Comparison of ENCODE assay signal across 14 cellular contexts in genomic region chr16:84751947-84752346, GRCh38. TPM values are rescaled to one million over a fixed set of nuclear protein-coding genes. Genes with fewer than 3 reads are reported as not detected.
A peak's percentile ranks its signal among the peaks of the same experiment; 100 is the strongest.
DNase-seq lines count a peak whose midpoint lies in the region; ATAC-seq, FAIRE-seq and TF ChIP-seq lines count a peak whose summit lies in the region.
"Had no signal": no experiment of that assay in that cellular context is flagged by ENCODE, and none has a peak within 500 bp of the region (broad histone marks: within the 10 kb centered on the region; RNA-seq: fewer than 3 reads in every experiment).

No MANE protein-coding gene starts in this region.

- CTCF ChIA-PET in HepG2 (lab: Yijun Ruan, JAX; ENCODE audit: low intra/inter-chr PET ratio, low total read pairs), result no interaction called here
- CTCF ChIA-PET in IMR-90 (lab: Yijun Ruan, JAX), result no interaction called here
- CTCF ChIA-PET in K562 (lab: Yijun Ruan, JAX; ENCODE audit: low intra/inter-chr PET ratio), result interaction anchor here (0.5 to 1.0 kb wide), 2 partner anchors 40 to 217 kb away, joined by 3 to 4 read pairs; no protein-coding TSS in a partner anchor

- H3K56ac ChIP-seq in IMR-90 (ENCODE audit: extremely low read depth, insufficient read depth, low read length), result no peak overlapping the region

- H3K4me3 ChIP-seq in HepG2 (replicated peaks in 1 of 3; ENCODE audit: insufficient read depth in 1 of 3, low read depth in 2 of 3, low read length in 3 of 3), result no peak overlapping the region
- H3K4me3 ChIP-seq in right lobe of liver, result no peak overlapping the region
- no peak overlapping the region for H3K4me3 ChIP-seq in IMR-90 (ENCODE audit: insufficient read depth, low read depth, low read length)
- no peak overlapping the region for H3K4me3 ChIP-seq in K562
- H3K4me3 ChIP-seq: coronary artery, transverse colon had no signal

- no peak overlapping the region for H3K14ac ChIP-seq in IMR-90 (replicated peaks; ENCODE audit: low read depth, low read length)

- no peak overlapping the region for H2BK20ac ChIP-seq in IMR-90 (ENCODE audit: low read depth, low read length)

- TF ChIP-seq EP300 in HepG2 (IDR thresholded peaks at IDR 0.05; ENCODE audit: low read depth in 2 of 2, low read length in 2 of 2) (no peak), HepG2 (CRISPR knock-in tag; IDR thresholded peaks at IDR 0.05; ENCODE audit: borderline replicate concordance) (no peak), K562 (IDR thresholded peaks at IDR 0.05; ENCODE audit: low read length) (no peak)

- no peaks in the 10 kb centered on the region for H3K27me3 ChIP-seq in HepG2 (ENCODE audit: control insufficient read depth in 1 of 2, insufficient read depth in 2 of 2, low read length in 2 of 2)
- H3K27me3 ChIP-seq in right lobe of liver, result no peaks in the 10 kb centered on the region
- H3K27me3 ChIP-seq in IMR-90 (ENCODE audit: control insufficient read depth, insufficient read depth, low read length), result no peaks in the 10 kb centered on the region
- no peaks in the 10 kb centered on the region for H3K27me3 ChIP-seq in K562 (ENCODE audit: control insufficient read depth in 2 of 2, insufficient read depth in 2 of 2, low read length in 2 of 2)
- H3K27me3 ChIP-seq: transverse colon had no signal

- H3K4me1 ChIP-seq in HepG2 (ENCODE audit: insufficient read depth, low read length) (peaks cover 14% of the 10 kb centered on the region), right lobe of liver (peaks cover 0 to 8% (median 5%) of the 10 kb centered on the region in 4 donors), IMR-90 (ENCODE audit: control insufficient read depth, insufficient read depth, low read length) (peaks cover 18% of the 10 kb centered on the region), K562 (replicated peaks in 1 of 2; ENCODE audit: control insufficient read depth in 2 of 2, insufficient read depth in 2 of 2, low read length in 2 of 2) (peaks cover 0 to 18% of the 10 kb centered on the region in 2 experiments; a peak in 3 of 5 replicates)

- TF ChIP-seq POLR2A in HepG2 (IDR thresholded peaks at IDR 0.05; ENCODE audit: insufficient read depth in 1 of 2, low read depth in 2 of 2, low read length in 2 of 2) (no peak), right lobe of liver (IDR thresholded peaks at IDR 0.05) (no peak), IMR-90 (IDR thresholded peaks at IDR 0.05; ENCODE audit: low read depth, low read length) (no peak), K562 (conservative IDR thresholded peaks at IDR 0.05) (no peak)

- POLR2A ChIA-PET in HepG2 (lab: Yijun Ruan, JAX), result no interaction called here
- POLR2A ChIA-PET in IMR-90 (lab: Charles Lee; ENCODE audit: unreplicated experiment), result no interaction called here
- POLR2A ChIA-PET in K562 (lab: Yijun Ruan, JAX), result interaction anchor here (0.6 kb wide), 1 partner anchor 212 kb away, joined by 4 read pairs; no protein-coding TSS in a partner anchor

- no peak overlapping the region for H4K5ac ChIP-seq in IMR-90 (ENCODE audit: low read depth, low read length)

- H2BK5ac ChIP-seq in IMR-90 (ENCODE audit: low read depth, low read length, poor library complexity, severe bottlenecking), result no peak overlapping the region

- TF ChIP-seq RAD21 in HepG2 (CRISPR knock-in tag; IDR thresholded peaks at IDR 0.05) (no peak), IMR-90 (IDR thresholded peaks at IDR 0.05; ENCODE audit: low read length) (no peak), K562 (CRISPR knock-in tag; conservative IDR thresholded peaks at IDR 0.05 in 1 of 2, IDR thresholded peaks at IDR 0.05 in 1 of 2) (no peak)

- no peak overlapping the region for H4K91ac ChIP-seq in IMR-90 (ENCODE audit: insufficient read depth, low read depth, low read length)

- H3K9ac ChIP-seq in HepG2 (ENCODE audit: insufficient read depth, low read depth, low read length) (no peak overlapping the region), IMR-90 (ENCODE audit: low read depth, low read length) (no peak overlapping the region), K562 (ENCODE audit: insufficient read depth in 1 of 2, low read depth in 2 of 2, low read length in 2 of 2) (no peak overlapping the region)

- no peak for TF ChIP-seq CTCF in HepG2 (CRISPR knock-in tag; IDR thresholded peaks at IDR 0.05)
- no peak for TF ChIP-seq CTCF in right lobe of liver (IDR thresholded peaks at IDR 0.05)
- TF ChIP-seq CTCF in IMR-90 (conservative IDR thresholded peaks at IDR 0.05; ENCODE audit: low read depth, low read length), result no peak
- no peak for TF ChIP-seq CTCF in K562 (IDR thresholded peaks at IDR 0.05 in 2 of 3, conservative IDR thresholded peaks at IDR 0.05 in 1 of 3; ENCODE audit: insufficient read depth in 2 of 3, low read depth in 1 of 3, low read length in 3 of 3)

- DNase-seq in HepG2 (ENCODE audit: low spot score) (no peak), right lobe of liver (no peak), IMR-90 (no peak), K562 (ENCODE audit: extremely low read depth in 1 of 4, low spot score in 3 of 4) (no peak), stromal cell of bone marrow (ENCODE audit: low read depth) (peak; percentile 29), NCI-H146 treated with DMSO at 0.1 percent for 48 hours (lab: John Stamatoyannopoulos, UW; ENCODE audit: unreplicated experiment) (no peak), NCI-H510A treated with DMSO at 0.1 percent for 48 hours (lab: John Stamatoyannopoulos, UW) (no peak)
- DNase-seq: CD8-positive, alpha-beta memory T cell; islet precursor cell; NCI-H69 had no signal

- peaks cover 13 to 38% of the 10 kb centered on the region in 2 experiments for H3K36me3 ChIP-seq in HepG2 (replicated peaks in 1 of 2; ENCODE audit: control insufficient read depth in 1 of 2, insufficient read depth in 2 of 2, low read length in 2 of 2)
- no peaks in the 10 kb centered on the region for H3K36me3 ChIP-seq in right lobe of liver
- peaks cover 6% of the 10 kb centered on the region for H3K36me3 ChIP-seq in IMR-90 (ENCODE audit: control insufficient read depth, insufficient read depth, low read length)
- H3K36me3 ChIP-seq in K562 (ENCODE audit: control insufficient read depth, insufficient read depth, low read length), result peaks cover 72% of the 10 kb centered on the region
- H3K36me3 ChIP-seq: transverse colon had no signal

- no peak overlapping the region for H2BK120ac ChIP-seq in IMR-90 (ENCODE audit: low read depth, low read length)

- dilution Hi-C loops in IMR-90 (cut with HindIII; ENCODE audit: low sequenced_read_pairs, unreplicated experiment), result no loop called here

- ATAC-seq in HepG2 (no peak), right lobe of liver (no peak), IMR-90 (ENCODE audit: low read depth) (no peak), K562 (no peak), HG02642 (IDR thresholded peaks at IDR 0.05; ENCODE audit: poor library complexity, unreplicated experiment) (no peak)

- H3K9me3 ChIP-seq in HepG2 (ENCODE audit: low read length), result no peaks in the 10 kb centered on the region
- H3K9me3 ChIP-seq in right lobe of liver, result no peaks in the 10 kb centered on the region
- H3K9me3 ChIP-seq in IMR-90 (ENCODE audit: control insufficient read depth, insufficient read depth, low read length), result no peaks in the 10 kb centered on the region
- no peaks in the 10 kb centered on the region for H3K9me3 ChIP-seq in K562 (replicated peaks; ENCODE audit: control insufficient read depth, insufficient read depth, low read depth, low read length)
- H3K9me3 ChIP-seq: transverse colon had no signal

- peaks cover 66% of the 10 kb centered on the region for H3K79me2 ChIP-seq in HepG2 (ENCODE audit: insufficient read depth, low read length)
- peaks cover 96% of the 10 kb centered on the region for H3K79me2 ChIP-seq in K562 (ENCODE audit: control insufficient read depth, insufficient read depth, low read length)

- H2AK5ac ChIP-seq in IMR-90 (ENCODE audit: low read depth, low read length), result no peak overlapping the region

- H3K4me2 ChIP-seq in HepG2 (ENCODE audit: low read depth, low read length), result no peak overlapping the region
- no peak overlapping the region for H3K4me2 ChIP-seq in IMR-90 (ENCODE audit: low read depth, low read length)
- no peak overlapping the region for H3K4me2 ChIP-seq in K562 (ENCODE audit: insufficient read depth, low read length)

- H4K20me1 ChIP-seq in HepG2 (ENCODE audit: insufficient read depth, low read length) (peaks cover 52% of the 10 kb centered on the region), IMR-90 (ENCODE audit: insufficient read depth, low read length) (peaks cover 56% of the 10 kb centered on the region), K562 (replicated peaks; ENCODE audit: control insufficient read depth, insufficient read depth, low read length) (peaks cover 54% of the 10 kb centered on the region)

- no peak overlapping the region for H2AK9ac ChIP-seq in IMR-90 (replicated peaks; ENCODE audit: low read depth, low read length, poor library complexity)

- FAIRE-seq in HepG2 (lab: Jason Lieb, UNC) (no peak), K562 (lab: Jason Lieb, UNC) (no peak)
- FAIRE-seq: small intestine had no signal

- H2BK15ac ChIP-seq in IMR-90 (ENCODE audit: low read depth, low read length), result no peak overlapping the region

- H3K4ac ChIP-seq in IMR-90 (ENCODE audit: low read depth, low read length), result no peak overlapping the region

- in situ Hi-C loops in HepG2 (cut with HindIII; ENCODE audit: extremely low pct_ligation_motif_present, low pct_unique_long_range_greater_than_20kb), result no loop called here
- in situ Hi-C loops in IMR-90 (cut with MboI; ENCODE audit: low sequenced_read_pairs), result no loop called here
- in situ Hi-C loops in K562 (cut with MboI), result no loop called here

- H3K18ac ChIP-seq in IMR-90 (ENCODE audit: low read depth, low read length), result no peak overlapping the region

- H3K79me1 ChIP-seq in IMR-90 (ENCODE audit: low read depth in 1 of 2, low read length in 2 of 2), result peaks cover 39 to 90% of the 10 kb centered on the region in 2 experiments

- no peak overlapping the region for H4K8ac ChIP-seq in IMR-90 (ENCODE audit: low read depth in 2 of 2, low read length in 2 of 2)

- no peak overlapping the region for H2AFZ ChIP-seq in HepG2 (ENCODE audit: low read length)
- no peak overlapping the region for H2AFZ ChIP-seq in IMR-90 (replicated peaks; ENCODE audit: low read length, poor library complexity)
- H2AFZ ChIP-seq in K562 (ENCODE audit: low read depth, low read length), result no peak overlapping the region

- peaks cover 17% of the 10 kb centered on the region; the same call in 1 of the 2 replicates for H3K9me1 ChIP-seq in IMR-90 (ENCODE audit: insufficient read depth, low read length)
- peaks cover 5% of the 10 kb centered on the region for H3K9me1 ChIP-seq in K562 (ENCODE audit: control insufficient read depth, insufficient read depth, low read length)

- intact Hi-C loops in HepG2 (cut with micrococcal nuclease; ENCODE audit: unreplicated experiment), result no loop called here
- intact Hi-C loops in right lobe of liver (cut with DNase I), result loop anchor here (10.0 kb wide), 1 partner anchor 213 kb away; no protein-coding TSS in a partner anchor
- intact Hi-C loops in IMR-90 (cut with micrococcal nuclease), result loop anchor here (10.0 kb wide), 1 partner anchor 333 kb away; no protein-coding TSS in a partner anchor
- intact Hi-C loops in K562 (cut with micrococcal nuclease), result no loop called here

- no peak overlapping the region for H3K27ac ChIP-seq in HepG2 (ENCODE audit: extremely low read length, insufficient read depth, low read length)
- H3K27ac ChIP-seq in right lobe of liver, result no peak overlapping the region
- no peak overlapping the region for H3K27ac ChIP-seq in IMR-90 (ENCODE audit: insufficient read depth, low read length)
- no peak overlapping the region; the same call in 2 of the 3 replicates for H3K27ac ChIP-seq in K562 (ENCODE audit: extremely low read depth, low read depth, low read length)
- H3K27ac ChIP-seq: coronary artery had no signal

- BruUV-seq in HepG2 (replicated peaks; lab: Mats Ljungman, UMichigan) (TSS peak; percentile 3), IMR-90 (replicated peaks; lab: Mats Ljungman, UMichigan) (no TSS peak), K562 (replicated peaks; lab: Mats Ljungman, UMichigan) (TSS peak; percentile 10)

- no peak overlapping the region for H3K23ac ChIP-seq in IMR-90 (ENCODE audit: low read depth, low read length)

RNA-seq across cellular contexts. Expression of gene USP10, which starts 52.1 kb away (rescaled TPM):
- total RNA-seq in HepG2 (2016; rRNA removed; fragmentation: Illumina TruSeq; extraction: Trizol) (79.1 and 97.6 TPM in 2 replicates), right lobe of liver (10 to 100 TPM; 41.5 to 53.2 (median 44.6) TPM), IMR-90 (2012; rRNA removed) (54.3 and 61.9 TPM in 2 replicates), K562 (2014; rRNA removed) (78.1 and 96.9 TPM in 2 replicates), K562 (2014; rRNA removed; fragmentation: Illumina TruSeq; extraction: Trizol) (116 and 129 TPM in 2 replicates), K562 (2015; rRNA removed; fragmentation: Illumina TruSeq; extraction: Trizol) (113 and 121 TPM in 2 replicates), K562 (2021) (166 and 171 TPM in 2 replicates)
- 57.5 and 62.5 TPM in 2 replicates for total RNA-seq in HepG2 (2016; cell fraction: cytosol; rRNA removed; fragmentation: Illumina TruSeq; extraction: Trizol; ENCODE audit: low read depth)
- total RNA-seq in HepG2 (2016; cell fraction: insoluble cytoplasmic fraction; rRNA removed; fragmentation: Illumina TruSeq; extraction: Trizol), result 76.4 and 87.1 TPM in 2 replicates
- total RNA-seq in HepG2 (2016; cell fraction: membrane; rRNA removed; fragmentation: Illumina TruSeq; extraction: Trizol), result 73.6 and 81.2 TPM in 2 replicates
- total RNA-seq in HepG2 (2016; cell fraction: nucleus; rRNA removed; fragmentation: Illumina TruSeq; extraction: Trizol), result 78.0 and 88.2 TPM in 2 replicates
- polyA plus RNA-seq in HepG2 (2011; rRNA removed) (114 and 122 TPM in 2 replicates), IMR-90 (2012; rRNA removed) (79.0 and 85.5 TPM in 2 replicates), K562 (2011; rRNA removed) (130 and 174 TPM in 2 replicates), K562 (2014; fragmentation: Illumina TruSeq; extraction: Trizol) (161 and 197 TPM in 2 replicates), K562 (2014; fragmentation: Nextera tagmentation; extraction: Ambion mirVana) (10 to 100 TPM; 61.7 to 61.9 TPM), K562 (2014; rRNA removed) (87.2 and 93.2 TPM in 2 replicates)
- polyA plus RNA-seq in HepG2 (2011; cell fraction: cytosol; rRNA removed), result 68.7 and 92.2 TPM in 2 replicates
- 127 and 143 TPM in 2 replicates for polyA plus RNA-seq in HepG2 (2011; cell fraction: nucleus; rRNA removed)
- polyA plus RNA-seq in HepG2 (2012), result 65.1 and 93.3 TPM in 2 replicates
- polyA plus RNA-seq in HepG2 (2016; cell fraction: cytosol; fragmentation: Illumina TruSeq; extraction: Trizol; ENCODE audit: low read depth), result 17.7 and 17.8 TPM in 2 replicates
- 102 and 128 TPM in 2 replicates for polyA plus RNA-seq in HepG2 (2016; cell fraction: insoluble cytoplasmic fraction; fragmentation: Illumina TruSeq; extraction: Trizol; ENCODE audit: low read depth)
- polyA plus RNA-seq in HepG2 (2016; cell fraction: membrane; fragmentation: Illumina TruSeq; extraction: Trizol; ENCODE audit: low read depth), result 41.4 and 44.1 TPM in 2 replicates
- 118 and 120 TPM in 2 replicates for polyA plus RNA-seq in HepG2 (2016; cell fraction: nucleus; fragmentation: Illumina TruSeq; extraction: Trizol; ENCODE audit: insufficient read depth, low read depth)
- polyA minus RNA-seq in HepG2 (2011; rRNA and poly(A)+ RNA removed; ENCODE audit: low replicate concordance), result 349 and 427 TPM in 2 replicates
- polyA minus RNA-seq in HepG2 (2011; cell fraction: cytosol; rRNA and poly(A)+ RNA removed), result 64.3 and 66.8 TPM in 2 replicates
- polyA minus RNA-seq in HepG2 (2011; cell fraction: nucleus; rRNA and poly(A)+ RNA removed), result 118 TPM in 2 replicates
- 33.5 and 44.0 TPM in 2 replicates for polyA plus RNA-seq in IMR-90 (2012; cell fraction: cytosol; rRNA removed)
- polyA plus RNA-seq in IMR-90 (2012; cell fraction: nucleus; rRNA removed; ENCODE audit: low replicate concordance), result 67.7 and 84.6 TPM in 2 replicates
- total RNA-seq in K562 (2011; cell fraction: chromatin; rRNA removed; ENCODE audit: low replicate concordance), result 154 and 338 TPM in 2 replicates
- 84.7 and 99.0 TPM in 2 replicates for total RNA-seq in K562 (2011; cell fraction: nucleolus; rRNA removed)
- total RNA-seq in K562 (2011; cell fraction: nucleoplasm; rRNA removed), result 165 and 228 TPM in 2 replicates
- polyA plus RNA-seq in K562 (2011; cell fraction: cytosol; rRNA removed), result 147 and 220 TPM in 2 replicates
- 170 and 240 TPM in 2 replicates for polyA plus RNA-seq in K562 (2011; cell fraction: nucleus; rRNA removed)
- 98.9 and 130 TPM in 2 replicates for polyA plus RNA-seq in K562 (2012)
- 228 and 275 TPM in 2 replicates for polyA minus RNA-seq in K562 (2011; rRNA and poly(A)+ RNA removed)
- polyA minus RNA-seq in K562 (2011; cell fraction: cytosol; rRNA and poly(A)+ RNA removed), result 118 and 134 TPM in 2 replicates
- 62.6 and 87.9 TPM in 2 replicates for polyA minus RNA-seq in K562 (2011; cell fraction: nucleus; rRNA and poly(A)+ RNA removed)

Comparison
In these comparisons a context has a peak if more than half of its experiments do, and no peak if none do; other contexts are left out.
1. intact Hi-C loops: an anchor here in right lobe of liver (10.0 kb wide) and IMR-90 (10.0 kb wide); none called in HepG2 and K562.
2. Of the 241 proteins assayed by ChIP-seq in both HepG2 and K562: peak only in HepG2: none; only in K562: CEBPB and MAFG; in both: MAFF and MAFK; in neither: 237.